Comparison of ENCODE assay signal across 7 cellular contexts in the genomic region with DNA sequence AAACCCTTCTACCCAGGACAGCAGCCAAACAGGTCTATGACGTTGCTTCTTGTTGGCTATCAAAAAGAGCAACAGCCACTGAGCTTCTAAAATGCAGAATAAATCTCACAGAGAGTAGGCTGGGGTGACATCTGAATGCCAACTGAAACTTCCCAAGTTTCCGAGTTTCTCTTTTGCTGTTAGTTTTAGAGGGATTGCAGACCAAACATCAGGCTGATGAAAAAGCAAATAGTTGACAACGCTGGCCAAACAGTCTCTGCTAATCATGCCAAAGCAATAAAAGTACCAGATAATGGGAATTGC. TPM values are rescaled to one million over a fixed set of nuclear protein-coding genes. Genes with fewer than 3 reads are reported as not detected.
A peak's percentile ranks its signal among the peaks of the same experiment; 100 is the strongest.
DNase-seq lines count a peak whose midpoint lies in the region; ATAC-seq and TF ChIP-seq lines count a peak whose summit lies in the region.

No MANE protein-coding gene starts in this region.

- TF ChIP-seq POLR2A in stomach (IDR thresholded peaks at IDR 0.05): no peak

- no peaks in the 10 kb centered on the region for H3K9me3 Mint-ChIP-seq in activated T-helper 2 cell treated with anti-CD3 and anti-CD28 coated beads, Interferon-gamma antibody, Interleukin-2, Interleukin-4, amounts not matched to agents 10 μg/mL and 5 μg/mL and 100 μg/mL, durations not matched to agents 14 hours and 24 hours and 36 hours

- 0 to 3% (median 2%) methylated on average over 3 of the region's 3 CpGs for WGBS in stomach, 5 donors

- no peak for TF ChIP-seq CTCF in stomach (IDR thresholded peaks at IDR 0.05)

- H3K4me3 ChIP-seq in HUES48 (ENCODE audit: low read depth, low read length): peak overlapping the region; percentile 98
- H3K4me3 ChIP-seq in iPS-18c (ENCODE audit: insufficient read depth, low read depth, low read length): peak overlapping the region; percentile 92
- H3K4me3 ChIP-seq in stomach: peak overlapping the region; percentile 70 to 92 (median 89)

- intact Hi-C loops in activated T-helper 2 cell treated with anti-CD3 and anti-CD28 coated beads, Interferon-gamma antibody, Interleukin-2, Interleukin-4, amounts not matched to agents 10 μg/mL and 5 μg/mL and 100 μg/mL, durations not matched to agents 14 hours and 24 hours and 36 hours (cut with micrococcal nuclease): loop anchor here (1.0 to 5.0 kb wide), 10 partner anchors 8 to 738 kb away; no protein-coding TSS in a partner anchor
- intact Hi-C loops in stomach (cut with DNase I; ENCODE audit: low total_unique reads): no loop called here

- no peak for ATAC-seq in GM18511 (IDR thresholded peaks at IDR 0.05; ENCODE audit: unreplicated experiment)

- H3K27me3 ChIP-seq in HUES48 (ENCODE audit: control insufficient read depth, insufficient read depth, low read length) (no peaks in the 10 kb centered on the region), stomach (no peaks in the 10 kb centered on the region)

- peaks cover 24% of the 10 kb centered on the region for H3K4me1 Mint-ChIP-seq in activated T-helper 2 cell treated with anti-CD3 and anti-CD28 coated beads, Interferon-gamma antibody, Interleukin-2, Interleukin-4, amounts not matched to agents 10 μg/mL and 5 μg/mL and 100 μg/mL, durations not matched to agents 14 hours and 24 hours and 36 hours (ENCODE audit: low read depth)

- no peak for TF ChIP-seq EP300 in stomach (IDR thresholded peaks at IDR 0.05)

- H3K4me1 ChIP-seq in HUES48 (ENCODE audit: control insufficient read depth, insufficient read depth, low read length) (peaks cover 29% of the 10 kb centered on the region), stomach (peaks cover 17 to 49% (median 31%) of the 10 kb centered on the region in 4 donors)

- H3K27ac Mint-ChIP-seq in activated T-helper 2 cell treated with anti-CD3 and anti-CD28 coated beads, Interferon-gamma antibody, Interleukin-2, Interleukin-4, amounts not matched to agents 10 μg/mL and 5 μg/mL and 100 μg/mL, durations not matched to agents 14 hours and 24 hours and 36 hours: peak overlapping the region; percentile 93

- DNase-seq in activated T-helper 2 cell treated with anti-CD3 and anti-CD28 coated beads, Interferon-gamma antibody, Interleukin-2, Interleukin-4, amounts not matched to agents 10 μg/mL and 5 μg/mL and 100 μg/mL, durations not matched to agents 14 hours and 24 hours and 36 hours (ENCODE audit: low spot score): no peak
- DNase-seq in stomach: no peak
- no peak for DNase-seq in retina
- no peak for DNase-seq in stimulated activated CD4-positive, alpha-beta T cell treated with anti-CD3 and anti-CD28 coated beads, Interleukin-15, amount 100 ng/mL, for 24 hours

- H3K27ac ChIP-seq in HUES48 (ENCODE audit: low read depth, low read length) (peak overlapping the region; percentile 88), stomach (peak overlapping the region; percentile 92 to 98 (median 97))

- H3K9me3 ChIP-seq in HUES48 (ENCODE audit: control insufficient read depth, insufficient read depth, low read length) (no peaks in the 10 kb centered on the region), iPS-18c (ENCODE audit: control insufficient read depth, insufficient read depth, low read length) (no peaks in the 10 kb centered on the region), stomach (no peaks in the 10 kb centered on the region)

- peak overlapping the region; percentile 89 for H3K4me3 Mint-ChIP-seq in activated T-helper 2 cell treated with anti-CD3 and anti-CD28 coated beads, Interferon-gamma antibody, Interleukin-2, Interleukin-4, amounts not matched to agents 10 μg/mL and 5 μg/mL and 100 μg/mL, durations not matched to agents 14 hours and 24 hours and 36 hours (ENCODE audit: low read depth)

- H3K27me3 Mint-ChIP-seq in activated T-helper 2 cell treated with anti-CD3 and anti-CD28 coated beads, Interferon-gamma antibody, Interleukin-2, Interleukin-4, amounts not matched to agents 10 μg/mL and 5 μg/mL and 100 μg/mL, durations not matched to agents 14 hours and 24 hours and 36 hours (ENCODE audit: low read depth): no peaks in the 10 kb centered on the region

- H3K36me3 ChIP-seq in HUES48 (ENCODE audit: control insufficient read depth, insufficient read depth, low read length): peaks cover 23% of the 10 kb centered on the region
- H3K36me3 ChIP-seq in stomach: peaks cover 0 to 5% (median 0%) of the 10 kb centered on the region in 4 donors

- peaks cover 37% of the 10 kb centered on the region for H3K36me3 Mint-ChIP-seq in activated T-helper 2 cell treated with anti-CD3 and anti-CD28 coated beads, Interferon-gamma antibody, Interleukin-2, Interleukin-4, amounts not matched to agents 10 μg/mL and 5 μg/mL and 100 μg/mL, durations not matched to agents 14 hours and 24 hours and 36 hours (ENCODE audit: low read depth)

- no peak overlapping the region for H3K9ac ChIP-seq in HUES48 (ENCODE audit: low read depth, low read length)

RNA-seq across cellular contexts. Expression of gene CBLB, which starts 0.7 kb away (rescaled TPM):
- total RNA-seq in activated T-helper 2 cell treated with anti-CD3 and anti-CD28 coated beads, Interferon-gamma antibody, Interleukin-2, Interleukin-4, amounts not matched to agents 10 μg/mL and 5 μg/mL and 100 μg/mL, durations not matched to agents 14 hours and 24 hours and 36 hours: 146 and 152 TPM in 2 replicates
- 10 to 100 TPM; 26.4 to 94.4 (median 75.9) TPM for total RNA-seq in stomach
- polyA plus RNA-seq in stomach: 1 to 10 TPM; 6.9 to 8.9 (median 7.2) TPM
